Comparison of ENCODE assay signal across 8 cellular contexts in the genomic region with DNA sequence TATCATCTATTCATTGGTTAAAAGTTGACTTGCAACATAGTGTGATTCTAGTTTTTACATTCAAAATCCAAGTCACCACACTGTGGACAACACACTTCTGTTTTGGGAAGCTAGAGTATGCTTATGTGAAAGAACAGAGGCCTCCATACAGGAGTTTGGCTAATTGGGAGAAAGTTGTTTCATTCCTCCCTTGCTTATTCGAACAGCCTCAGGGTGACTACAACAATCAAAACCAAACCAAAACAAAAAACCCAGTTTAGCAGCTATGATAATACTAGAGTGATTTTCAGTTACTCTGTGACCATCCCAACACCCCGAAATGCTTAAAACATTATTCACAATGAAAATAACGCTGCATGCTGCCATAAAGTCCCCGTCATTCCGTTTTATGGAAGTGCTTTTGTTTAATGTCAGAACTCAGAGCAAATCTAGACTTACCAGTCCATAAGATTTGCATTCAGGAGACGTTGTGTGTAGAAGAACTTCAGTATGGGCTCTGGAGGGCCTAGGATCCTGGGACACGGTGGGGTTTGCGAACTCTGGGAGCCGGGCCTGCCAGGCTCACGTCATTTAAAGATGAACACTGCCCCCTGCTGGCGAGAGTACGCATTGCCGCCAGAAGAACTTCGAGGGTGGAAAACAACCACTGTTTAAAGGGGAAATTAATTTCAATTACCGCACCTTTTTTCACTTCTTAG.
DNase-seq lines count a peak whose midpoint lies in the region; ATAC-seq lines count a peak whose summit lies in the region.

No MANE protein-coding gene starts in this region.

- ATAC-seq in HG02571 (IDR thresholded peaks at IDR 0.05; ENCODE audit: unreplicated experiment) (peak; percentile 62), esophagus mucosa (peak; percentile 42), GM18517 (IDR thresholded peaks at IDR 0.05; ENCODE audit: unreplicated experiment) (no peak)
- ATAC-seq in naive thymus-derived CD4-positive, alpha-beta T cell = peak; percentile 73

- H3K27ac ChIP-seq in naive thymus-derived CD4-positive, alpha-beta T cell (ENCODE audit: low read depth, low read length) = no peak overlapping the region

- H3K4me1 ChIP-seq in naive thymus-derived CD4-positive, alpha-beta T cell (ENCODE audit: control insufficient read depth in 2 of 2, insufficient read depth in 2 of 2, low read length in 2 of 2) = no peaks in the 10 kb centered on the region

- H3K27me3 Mint-ChIP-seq in naive thymus-derived CD4-positive, alpha-beta T cell = peaks cover 6 to 32% (median 19%) of the 10 kb centered on the region in 5 donors

- POLR2A ChIA-PET in naive thymus-derived CD4-positive, alpha-beta T cell (lab: Charles Lee) = no interaction called here

- H3K9me3 ChIP-seq in naive thymus-derived CD4-positive, alpha-beta T cell (ENCODE audit: control insufficient read depth in 2 of 3, low read length in 3 of 3) = no peaks in the 10 kb centered on the region

- no peak overlapping the region for H3K4me3 ChIP-seq in naive thymus-derived CD4-positive, alpha-beta T cell (ENCODE audit: low read length)

- H3K9me3 Mint-ChIP-seq in naive thymus-derived CD4-positive, alpha-beta T cell = no peaks in the 10 kb centered on the region

- H3K4me3 Mint-ChIP-seq in naive thymus-derived CD4-positive, alpha-beta T cell = peak overlapping the region in 2 of 10 donors; percentile 8 to 10

- intact Hi-C loops in naive thymus-derived CD4-positive, alpha-beta T cell (cut with micrococcal nuclease) = loop anchor here (1.0 to 10.0 kb wide), 5 partner anchors 35 to 1430 kb away; no protein-coding TSS in a partner anchor

- CTCF ChIA-PET in naive thymus-derived CD4-positive, alpha-beta T cell (lab: Charles Lee) = interaction anchor here (0.6 to 3.3 kb wide), 3 partner anchors 107 to 1443 kb away, joined by 3 to 28 read pairs (median 3); no protein-coding TSS in a partner anchor

- DNase-seq in GM03348 (ENCODE audit: low spot score) (peak; percentile 75), NCI-H82 treated with DMSO at 0.1 percent for 48 hours (lab: John Stamatoyannopoulos, UW; ENCODE audit: unreplicated experiment) (peak; percentile 33)
- DNase-seq in activated CD8-positive, alpha-beta memory T cell treated with anti-CD3 and anti-CD28 coated beads, Interleukin-2, amount 50 U/mL, for 4 hours = peak; percentile 61
- DNase-seq in naive thymus-derived CD4-positive, alpha-beta T cell = peak in 8 of 9 donors; percentile 13 to 57 (median 34)
- peak; percentile 31 to 33 for DNase-seq in stimulated activated CD8-positive, alpha-beta memory T cell treated with anti-CD3 and anti-CD28 coated beads, Interleukin-7, amount 100 ng/mL, for 48 hours (ENCODE audit: extremely low read depth in 1 of 2, low read depth in 1 of 2)

- no peak overlapping the region for H3K27ac Mint-ChIP-seq in naive thymus-derived CD4-positive, alpha-beta T cell

- H3K36me3 Mint-ChIP-seq in naive thymus-derived CD4-positive, alpha-beta T cell = no peaks in the 10 kb centered on the region

- H3K36me3 ChIP-seq in naive thymus-derived CD4-positive, alpha-beta T cell (ENCODE audit: control insufficient read depth in 2 of 3, insufficient read depth in 3 of 3, low read length in 3 of 3) = no peaks in the 10 kb centered on the region

- peaks cover 0 to 7% (median 5%) of the 10 kb centered on the region in 7 donors for H3K4me1 Mint-ChIP-seq in naive thymus-derived CD4-positive, alpha-beta T cell

- no peaks in the 10 kb centered on the region for H3K27me3 ChIP-seq in naive thymus-derived CD4-positive, alpha-beta T cell (ENCODE audit: control insufficient read depth in 2 of 2, insufficient read depth in 2 of 2, low read length in 2 of 2)
